In genomic region chr2:1641498-1641897, GRCh38 we compare ENCODE assay signal across 16 cellular contexts.
DNase-seq lines count a peak whose midpoint lies in the region; ATAC-seq and TF ChIP-seq lines count a peak whose summit lies in the region.
"Had no signal": no experiment of that assay in that cellular context is flagged by ENCODE, and none has a peak within 500 bp of the region (broad histone marks: within the 10 kb centered on the region; RNA-seq: fewer than 3 reads in every experiment).

No MANE protein-coding gene starts in this region.

- H3K9me3 Mint-ChIP-seq in chondrocyte (ENCODE audit: low read depth) (no peaks in the 10 kb centered on the region), progenitor cell of endocrine pancreas (ENCODE audit: low read depth) (no peaks in the 10 kb centered on the region)
- no peaks in the 10 kb centered on the region for H3K9me3 Mint-ChIP-seq in activated CD8-positive, alpha-beta T cell treated with anti-CD3 and anti-CD28 coated beads for 36 hours
- H3K9me3 Mint-ChIP-seq: activated naive CD8-positive, alpha-beta T cell treated with anti-CD3 and anti-CD28 coated beads, Interleukin-2, amount 50 U/mL, for 24 hours; IgD-negative memory B cell had no signal

- in situ Hi-C loops in HAP-1 (cut with MboI; ENCODE audit: low sequenced_read_pairs): no loop called here

- ATAC-seq in GM18520 (IDR thresholded peaks at IDR 0.05; ENCODE audit: unreplicated experiment): no peak
- no peak for ATAC-seq in activated CD8-positive, alpha-beta T cell treated with anti-CD3 and anti-CD28 coated beads for 36 hours
- ATAC-seq: activated naive CD8-positive, alpha-beta T cell treated with anti-CD3 and anti-CD28 coated beads, Interleukin-2, amount 50 U/mL, for 24 hours; foreskin keratinocyte had no signal

- CTCF ChIA-PET in activated CD8-positive, alpha-beta T cell treated with anti-CD3 and anti-CD28 coated beads for 36 hours (lab: Charles Lee): no interaction called here

- H3K4me3 Mint-ChIP-seq in chondrocyte (ENCODE audit: unreplicated experiment): no peak overlapping the region
- H3K4me3 Mint-ChIP-seq in progenitor cell of endocrine pancreas (ENCODE audit: low read depth): no peak overlapping the region
- H3K4me3 Mint-ChIP-seq in activated CD8-positive, alpha-beta T cell treated with anti-CD3 and anti-CD28 coated beads for 36 hours: no peak overlapping the region
- H3K4me3 Mint-ChIP-seq: activated naive CD8-positive, alpha-beta T cell treated with anti-CD3 and anti-CD28 coated beads, Interleukin-2, amount 50 U/mL, for 24 hours had no signal

- DNase-seq in HAP-1 (ENCODE audit: low spot score in 2 of 2): peak; percentile 8 to 37
- no peak for DNase-seq in chondrocyte (ENCODE audit: low spot score)
- DNase-seq in iris pigment epithelial cell (ENCODE audit: low read depth): peak; percentile 58
- no peak for DNase-seq in progenitor cell of endocrine pancreas (ENCODE audit: low spot score, unreplicated experiment)
- no peak for DNase-seq in activated CD8-positive, alpha-beta T cell treated with anti-CD3 and anti-CD28 coated beads for 36 hours
- no peak for DNase-seq in breast epithelium (ENCODE audit: low spot score in 2 of 2)
- no peak for DNase-seq in mucosa of gallbladder (ENCODE audit: low spot score)
- DNase-seq: activated CD4-positive, CD25-positive, alpha-beta regulatory T cell; activated naive CD8-positive, alpha-beta T cell treated with anti-CD3 and anti-CD28 coated beads, Interleukin-2, amount 50 U/mL, for 24 hours; foreskin keratinocyte; islet precursor cell; NCI-H1092 treated with DMSO at 0.1 percent for 48 hours; NCI-H2171 treated with DMSO at 0.1 percent for 48 hours; tibial artery had no signal

- H3K36me3 Mint-ChIP-seq in chondrocyte (ENCODE audit: low read depth): peaks cover 37% of the 10 kb centered on the region
- peaks cover 21% of the 10 kb centered on the region for H3K36me3 Mint-ChIP-seq in progenitor cell of endocrine pancreas (ENCODE audit: insufficient read depth)
- H3K36me3 Mint-ChIP-seq in activated CD8-positive, alpha-beta T cell treated with anti-CD3 and anti-CD28 coated beads for 36 hours (ENCODE audit: low read depth): no peaks in the 10 kb centered on the region
- H3K36me3 Mint-ChIP-seq: IgD-negative memory B cell had no signal

- POLR2A ChIA-PET in activated CD8-positive, alpha-beta T cell treated with anti-CD3 and anti-CD28 coated beads for 36 hours (lab: Charles Lee): interaction anchor here (0.7 kb wide), 1 partner anchor 48 kb away, joined by 3 read pairs; no protein-coding TSS in a partner anchor

- intact Hi-C loops in activated CD8-positive, alpha-beta T cell treated with anti-CD3 and anti-CD28 coated beads for 36 hours (cut with micrococcal nuclease): no loop called here
- intact Hi-C loops in breast epithelium (cut with DNase I; ENCODE audit: low total_unique reads): no loop called here

- H3K4me1 ChIP-seq in HAP-1: no peaks in the 10 kb centered on the region
- H3K4me1 ChIP-seq in breast epithelium: no peaks in the 10 kb centered on the region
- H3K4me1 ChIP-seq: foreskin keratinocyte had no signal

- TF ChIP-seq CTCF in chondrocyte (IDR thresholded peaks at IDR 0.05) (no peak), progenitor cell of endocrine pancreas (IDR thresholded peaks at IDR 0.05; ENCODE audit: unreplicated experiment) (no peak), breast epithelium (IDR thresholded peaks at IDR 0.05) (no peak)
- TF ChIP-seq CTCF in activated CD8-positive, alpha-beta T cell treated with anti-CD3 and anti-CD28 coated beads for 36 hours (IDR thresholded peaks at IDR 0.05): no peak

- H3K27me3 ChIP-seq in HAP-1 (ENCODE audit: low read depth) (no peaks in the 10 kb centered on the region), breast epithelium (no peaks in the 10 kb centered on the region)
- H3K27me3 ChIP-seq: foreskin keratinocyte, tibial artery had no signal

- peak overlapping the region; percentile 45 for H3K27ac Mint-ChIP-seq in chondrocyte (ENCODE audit: unreplicated experiment)
- peak overlapping the region; percentile 90 for H3K27ac Mint-ChIP-seq in progenitor cell of endocrine pancreas
- no peak overlapping the region for H3K27ac Mint-ChIP-seq in activated CD8-positive, alpha-beta T cell treated with anti-CD3 and anti-CD28 coated beads for 36 hours
- H3K27ac Mint-ChIP-seq: activated naive CD8-positive, alpha-beta T cell treated with anti-CD3 and anti-CD28 coated beads, Interleukin-2, amount 50 U/mL, for 24 hours; IgD-negative memory B cell had no signal

- H3K4me3 ChIP-seq in HAP-1: no peak overlapping the region
- H3K4me3 ChIP-seq in breast epithelium: no peak overlapping the region
- H3K4me3 ChIP-seq: tibial artery had no signal

- H3K27ac ChIP-seq in breast epithelium: no peak overlapping the region
- H3K27ac ChIP-seq: foreskin keratinocyte had no signal

- peaks cover 36% of the 10 kb centered on the region for H3K4me1 Mint-ChIP-seq in chondrocyte (ENCODE audit: low read depth)
- H3K4me1 Mint-ChIP-seq in progenitor cell of endocrine pancreas (ENCODE audit: low read depth): peaks cover 11% of the 10 kb centered on the region
- no peaks in the 10 kb centered on the region for H3K4me1 Mint-ChIP-seq in activated CD8-positive, alpha-beta T cell treated with anti-CD3 and anti-CD28 coated beads for 36 hours (ENCODE audit: low read depth)
- H3K4me1 Mint-ChIP-seq: activated naive CD8-positive, alpha-beta T cell treated with anti-CD3 and anti-CD28 coated beads, Interleukin-2, amount 50 U/mL, for 24 hours; IgD-negative memory B cell had no signal

- no peaks in the 10 kb centered on the region for H3K36me3 ChIP-seq in HAP-1 (replicated peaks)
- no peaks in the 10 kb centered on the region for H3K36me3 ChIP-seq in breast epithelium

- no peaks in the 10 kb centered on the region for H3K27me3 Mint-ChIP-seq in chondrocyte (ENCODE audit: low read depth)
- no peaks in the 10 kb centered on the region for H3K27me3 Mint-ChIP-seq in progenitor cell of endocrine pancreas
- H3K27me3 Mint-ChIP-seq in activated CD8-positive, alpha-beta T cell treated with anti-CD3 and anti-CD28 coated beads for 36 hours: no peaks in the 10 kb centered on the region
- H3K27me3 Mint-ChIP-seq: activated naive CD8-positive, alpha-beta T cell treated with anti-CD3 and anti-CD28 coated beads, Interleukin-2, amount 50 U/mL, for 24 hours; IgD-negative memory B cell had no signal

- no peaks in the 10 kb centered on the region for H3K9me3 ChIP-seq in HAP-1
- H3K9me3 ChIP-seq in breast epithelium: no peaks in the 10 kb centered on the region
- H3K9me3 ChIP-seq: tibial artery had no signal

- no peak for TF ChIP-seq POLR2A in breast epithelium (IDR thresholded peaks at IDR 0.05)

Comparison
In these comparisons a context has a peak if more than half of its experiments do, and no peak if none do; other contexts are left out.
1. DNase-seq: peak in HAP-1 (2 of 2) and iris pigment epithelial cell (single experiment); none in chondrocyte (single experiment), progenitor cell of endocrine pancreas (single experiment), activated CD8-positive, alpha-beta T cell treated with anti-CD3 and anti-CD28 coated beads for 36 hours (single experiment), breast epithelium (0 of 2) and mucosa of gallbladder (single experiment).